In genomic region chr15:83838763-83839162, GRCh38 we compare ENCODE assay signal across 10 cellular contexts.
"Had no signal": no experiment of that assay in that cellular context is flagged by ENCODE, and none has a peak within 500 bp of the region (broad histone marks: within the 10 kb centered on the region; RNA-seq: fewer than 3 reads in every experiment).

No MANE protein-coding gene starts in this region.

- H3K4me2 ChIP-seq: GM23338 had no signal

- FAIRE-seq: H1, H54 had no signal

- DNase-seq: GM23248, GOT3, H7, H9, HCEC 1CT, HFFc6 had no signal

- H3K4me3 ChIP-seq: GM23248, GM23338, HAP-1 had no signal

- H3K9me3 ChIP-seq: HAP-1 had no signal

- H3K4me1 ChIP-seq: HAP-1 had no signal

- H3K27ac ChIP-seq: GM23248 had no signal
